ENCODE assay signal across 1 cellular context in the genomic region with DNA sequence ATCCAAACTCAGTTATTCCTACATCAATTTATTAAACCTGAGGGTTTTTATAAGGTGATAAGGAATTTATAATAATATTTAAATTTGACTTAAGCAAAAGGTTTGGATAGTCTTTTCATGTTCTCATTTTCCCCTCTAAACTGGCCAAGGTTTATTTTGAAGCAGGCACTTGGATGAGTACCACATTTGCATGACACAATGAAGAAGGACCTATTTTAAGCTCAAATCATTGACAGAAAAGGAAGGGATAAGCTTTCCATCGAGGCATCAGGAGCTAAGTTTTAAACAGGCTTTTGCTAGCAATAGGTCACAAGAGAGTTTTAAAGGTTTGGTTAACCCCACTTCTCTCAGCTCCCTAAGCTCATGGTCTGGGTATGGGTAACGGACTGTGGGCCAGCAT.
TF ChIP-seq lines count a peak whose summit lies in the region.

No MANE protein-coding gene starts in this region.

TF ChIP-seq in IMR-90, 13 proteins besides CTCF, POLR2A, EP300 and RAD21 (continued from another document):
- TF ChIP-seq RFX5 (IDR thresholded peaks at IDR 0.05; ENCODE audit: low read depth, low read length) (no peak), SMC3 (IDR thresholded peaks at IDR 0.05; ENCODE audit: low read depth, low read length) (no peak), MAFK (IDR thresholded peaks at IDR 0.05; ENCODE audit: low read depth, low read length) (no peak), MXI1 (IDR thresholded peaks at IDR 0.05; ENCODE audit: borderline replicate concordance, low read depth, low read length) (no peak), CEBPB (IDR thresholded peaks at IDR 0.05; ENCODE audit: low read depth, low read length) (no peak), FOS (IDR thresholded peaks at IDR 0.05; ENCODE audit: low read depth, low read length) (no peak), BHLHE40 (IDR thresholded peaks at IDR 0.05; ENCODE audit: low read depth, low read length) (no peak)
- TF ChIP-seq, protein P1, sequence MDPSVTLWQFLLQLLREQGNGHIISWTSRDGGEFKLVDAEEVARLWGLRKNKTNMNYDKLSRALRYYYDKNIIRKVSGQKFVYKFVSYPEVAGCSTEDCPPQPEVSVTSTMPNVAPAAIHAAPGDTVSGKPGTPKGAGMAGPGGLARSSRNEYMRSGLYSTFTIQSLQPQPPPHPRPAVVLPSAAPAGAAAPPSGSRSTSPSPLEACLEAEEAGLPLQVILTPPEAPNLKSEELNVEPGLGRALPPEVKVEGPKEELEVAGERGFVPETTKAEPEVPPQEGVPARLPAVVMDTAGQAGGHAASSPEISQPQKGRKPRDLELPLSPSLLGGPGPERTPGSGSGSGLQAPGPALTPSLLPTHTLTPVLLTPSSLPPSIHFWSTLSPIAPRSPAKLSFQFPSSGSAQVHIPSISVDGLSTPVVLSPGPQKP (IDR thresholded peaks at IDR 0.05; ENCODE audit: borderline replicate concordance, low read depth, low read length): no peak
